1 cellular context compared by ENCODE assay signal in genomic region chr6:92231220-92231701, GRCh38.
A peak's percentile ranks its signal among the peaks of the same experiment; 100 is the strongest.
TF ChIP-seq lines count a peak whose summit lies in the region.

No MANE protein-coding gene starts in this region.

TF ChIP-seq in GM12878, 131 proteins besides CTCF, POLR2A, EP300 and RAD21 (continued from another document and continues in another):
- TF ChIP-seq IRF5 (IDR thresholded peaks at IDR 0.05; ENCODE audit: borderline replicate concordance) (no peak), ATF2 (IDR thresholded peaks at IDR 0.05; ENCODE audit: low read length) (no peak), CUX1 (IDR thresholded peaks at IDR 0.05; ENCODE audit: insufficient replicate concordance, low read depth, low read length) (peak; percentile 33), ZBED1 (IDR thresholded peaks at IDR 0.05; ENCODE audit: borderline replicate concordance) (no peak), RB1 (IDR thresholded peaks at IDR 0.05; ENCODE audit: borderline replicate concordance) (no peak), NFXL1 (IDR thresholded peaks at IDR 0.05; ENCODE audit: borderline replicate concordance) (no peak), ZNF217 (IDR thresholded peaks at IDR 0.05) (peak; percentile 85; the same call in 1 of the 2 replicates), HDAC6 (IDR thresholded peaks at IDR 0.05; ENCODE audit: unreplicated experiment) (no peak), SIN3A (IDR thresholded peaks at IDR 0.05; ENCODE audit: low read depth, low read length) (no peak), SPI1 (IDR thresholded peaks at IDR 0.05; ENCODE audit: borderline replicate concordance, insufficient read depth, low read depth, low read length) (no peak), HCFC1 (IDR thresholded peaks at IDR 0.05; ENCODE audit: low read length) (no peak), CHD2 (IDR thresholded peaks at IDR 0.05; ENCODE audit: borderline replicate concordance, low read depth, low read length) (0 out of 2 replicates have a peak, but pooled peaks have one; percentile 27), SMAD1 (IDR thresholded peaks at IDR 0.05; ENCODE audit: low read depth, partially characterized antibody) (peak; percentile 57), MLLT1 (IDR thresholded peaks at IDR 0.05) (0 out of 2 replicates have a peak, but pooled peaks have one; percentile 60), FOXK2 (IDR thresholded peaks at IDR 0.05) (no peak), BMI1 (IDR thresholded peaks at IDR 0.05; ENCODE audit: borderline replicate concordance) (peak; percentile 86), CHD1 (IDR thresholded peaks at IDR 0.05; ENCODE audit: low read depth, low read length) (no peak), IRF4 (IDR thresholded peaks at IDR 0.05; ENCODE audit: low read depth, low read length) (no peak), RUNX3 (IDR thresholded peaks at IDR 0.05; ENCODE audit: low read length) (peak; percentile 46; the same call in 1 of the 2 replicates), ATF7 (IDR thresholded peaks at IDR 0.05; ENCODE audit: low read depth) (peak; percentile 91), GATAD2B (conservative IDR thresholded peaks at IDR 0.05; ENCODE audit: low read depth) (no peak), YBX1 (IDR thresholded peaks at IDR 0.05) (0 out of 2 replicates have a peak, but pooled peaks have one; percentile 24), CBX3 (IDR thresholded peaks at IDR 0.05; ENCODE audit: borderline replicate concordance, low read depth) (no peak), JUNB (IDR thresholded peaks at IDR 0.05) (peak; percentile 62), ZNF207 (IDR thresholded peaks at IDR 0.05; ENCODE audit: borderline replicate concordance) (peak; percentile 41; the same call in 1 of the 2 replicates), IKZF2 (IDR thresholded peaks at IDR 0.05) (peak; percentile 94 to 97), SUZ12 (IDR thresholded peaks at IDR 0.05; ENCODE audit: unreplicated experiment) (no peak), CREM (IDR thresholded peaks at IDR 0.05; ENCODE audit: low read depth) (peak; percentile 25; the same call in 1 of the 2 replicates), SKIL (IDR thresholded peaks at IDR 0.05; ENCODE audit: low read depth, poor library complexity, severe bottlenecking) (peak; percentile 39), DPF2 (IDR thresholded peaks at IDR 0.05) (peak; percentile 96), RELB (IDR thresholded peaks at IDR 0.05; ENCODE audit: low read depth) (peak; percentile 92), STAT3 (IDR thresholded peaks at IDR 0.05; ENCODE audit: low read depth, low read length) (no peak), SUPT20H (IDR thresholded peaks at IDR 0.05; ENCODE audit: borderline replicate concordance, control insufficient read depth, low read depth, low read length) (no peak), BCLAF1 (IDR thresholded peaks at IDR 0.05) (no peak), NFYA (IDR thresholded peaks at IDR 0.05; ENCODE audit: borderline replicate concordance, low read depth, low read length) (no peak), JUND (IDR thresholded peaks at IDR 0.05; ENCODE audit: low read depth, low read length) (0 out of 2 replicates have a peak, but pooled peaks have one; percentile 32), HDAC2 (IDR thresholded peaks at IDR 0.05) (no peak), FOXM1 (IDR thresholded peaks at IDR 0.05; ENCODE audit: low read depth, low read length) (peak; percentile 24; the same call in 1 of the 2 replicates), MEF2B (IDR thresholded peaks at IDR 0.05; ENCODE audit: partially characterized antibody, poor library complexity, severe bottlenecking) (peak; percentile 56), MTA2 (IDR thresholded peaks at IDR 0.05; ENCODE audit: low read depth) (peak; percentile 97), EED (IDR thresholded peaks at IDR 0.05; ENCODE audit: low read depth) (peak; percentile 67), RELA (IDR thresholded peaks at IDR 0.05; ENCODE audit: borderline replicate concordance, partially characterized antibody) (peak; percentile 21), NRF1 (conservative IDR thresholded peaks at IDR 0.05; ENCODE audit: low read depth, low read length) (no peak), ZNF687 (IDR thresholded peaks at IDR 0.05) (no peak)
